ENCODE assay signal across 12 cellular contexts in the genomic region with DNA sequence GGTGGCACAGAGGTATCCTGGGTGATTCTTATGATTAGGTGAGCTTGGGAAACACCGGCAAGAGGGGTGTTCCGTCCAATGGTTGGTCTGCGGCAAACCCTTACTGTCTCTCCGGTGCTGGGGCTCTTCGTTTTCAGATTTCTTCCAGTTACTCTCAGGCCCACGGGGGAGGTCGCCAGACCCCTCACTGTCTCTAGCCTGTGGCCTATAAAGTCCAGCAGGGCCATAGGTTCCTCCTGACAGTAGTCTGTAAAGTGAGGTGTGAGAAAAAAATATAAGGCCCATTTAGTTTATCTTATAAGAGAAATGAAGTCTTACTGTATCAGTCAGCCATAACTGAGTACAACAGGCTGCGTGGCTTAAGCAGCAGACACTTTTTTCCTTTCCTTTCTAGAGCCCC. TPM values are rescaled to one million over a fixed set of nuclear protein-coding genes. Genes with fewer than 3 reads are reported as not detected.
DNase-seq lines count a peak whose midpoint lies in the region; ATAC-seq and TF ChIP-seq lines count a peak whose summit lies in the region.
"Had no signal": no experiment of that assay in that cellular context is flagged by ENCODE, and none has a peak within 500 bp of the region (broad histone marks: within the 10 kb centered on the region; RNA-seq: fewer than 3 reads in every experiment).

No MANE protein-coding gene starts in this region.

- no peak for ATAC-seq in psoas muscle
- no peak for ATAC-seq in HG03457 (IDR thresholded peaks at IDR 0.05; ENCODE audit: unreplicated experiment)

- H3K27ac ChIP-seq in iPS-18a (ENCODE audit: low read length) (no peak overlapping the region), psoas muscle (no peak overlapping the region)
- H3K27ac ChIP-seq: 22Rv1 had no signal

- H3K36me3 ChIP-seq in NT2/D1 (ENCODE audit: insufficient read depth, insufficient read length, low read length) (peaks cover 20% of the 10 kb centered on the region), iPS-18a (ENCODE audit: control insufficient read depth, low read depth, low read length) (no peaks in the 10 kb centered on the region), psoas muscle (ENCODE audit: insufficient read depth in 1 of 2, low read depth in 1 of 2) (no peaks in the 10 kb centered on the region)

- H3K9me3 ChIP-seq in NT2/D1 (ENCODE audit: insufficient read depth, low read length): peaks cover 10% of the 10 kb centered on the region; the same call in 1 of the 2 replicates
- H3K9me3 ChIP-seq in iPS-18a (ENCODE audit: control insufficient read depth, low read depth, low read length): no peaks in the 10 kb centered on the region
- H3K9me3 ChIP-seq in psoas muscle: no peaks in the 10 kb centered on the region

- DNase-seq in DMS79 treated with DMSO at 0.1 percent for 48 hours (lab: John Stamatoyannopoulos, UW) (peak; percentile 27), DMS79 (lab: John Stamatoyannopoulos, UW) (no peak), NT2/D1 (ENCODE audit: low read depth, low spot score) (no peak), psoas muscle (no peak), COR-L47 (lab: John Stamatoyannopoulos, UW) (no peak), NCI-H69 (lab: John Stamatoyannopoulos, UW) (no peak)
- DNase-seq: stimulated activated CD4-positive, alpha-beta T cell treated with anti-CD3 and anti-CD28 coated beads, Interleukin-1b, Interleukin-23, amount 100 ng/mL, for 48 hours; stimulated activated naive CD4-positive, alpha-beta T cell had no signal

- H3K4me1 ChIP-seq in NT2/D1 (ENCODE audit: insufficient read depth, insufficient read length) (peaks cover 19% of the 10 kb centered on the region), iPS-18a (ENCODE audit: control insufficient read depth, low read depth, low read length) (no peaks in the 10 kb centered on the region), psoas muscle (peaks cover 7% of the 10 kb centered on the region)

- peaks cover 47% of the 10 kb centered on the region for H3K27me3 ChIP-seq in NT2/D1 (ENCODE audit: insufficient read depth, insufficient read length)
- peaks cover 49% of the 10 kb centered on the region for H3K27me3 ChIP-seq in iPS-18a (ENCODE audit: control insufficient read depth, insufficient read depth, low read length)
- H3K27me3 ChIP-seq in psoas muscle (ENCODE audit: insufficient read depth in 3 of 3, low read length in 2 of 3): peaks cover 0 to 3% (median 0%) of the 10 kb centered on the region in 3 donors

- WGBS in psoas muscle, 3 donors: 76 to 89% (median 89%) methylated on average over 8 of the region's 8 CpGs

- H3K4me3 ChIP-seq in NT2/D1 (ENCODE audit: insufficient read length, low read depth): peak overlapping the region; percentile 67
- peak overlapping the region; percentile 76 for H3K4me3 ChIP-seq in iPS-18a (ENCODE audit: low read length)
- H3K4me3 ChIP-seq in psoas muscle: peak overlapping the region; percentile 67

- H3K9ac ChIP-seq in NT2/D1 (ENCODE audit: insufficient read length, low read depth) (peak overlapping the region; percentile 88), iPS-18a (ENCODE audit: low read length) (no peak overlapping the region)

- intact Hi-C loops in psoas muscle (cut with DNase I): loop anchor here in 1 of 2 donors (10.0 kb wide), 1 partner anchor 149 kb away; no protein-coding TSS in a partner anchor

- no peak for TF ChIP-seq CTCF in psoas muscle (IDR thresholded peaks at IDR 0.05)

RNA-seq across cellular contexts. Expression of a gene that starts 1.4 kb away (rescaled TPM):
- total RNA-seq in psoas muscle: 1 to 10 TPM; 1.2 to 4.5 (median 2.3) TPM
- 1 to 10 TPM in 1 of 3 donors, under 1 TPM in 2; 0.35 to 3.5 (median 0.37) TPM for polyA plus RNA-seq in psoas muscle
- total RNA-seq: glomerular endothelial cell had no signal
